ENCODE assay signal across 9 cellular contexts in genomic region chr17:68019336-68019674, GRCh38. TPM values are rescaled to one million over a fixed set of nuclear protein-coding genes. Genes with fewer than 3 reads are reported as not detected.
A peak's percentile ranks its signal among the peaks of the same experiment; 100 is the strongest.
DNase-seq lines count a peak whose midpoint lies in the region; ATAC-seq and TF ChIP-seq lines count a peak whose summit lies in the region.
"Had no signal": no experiment of that assay in that cellular context is flagged by ENCODE, and none has a peak within 500 bp of the region (broad histone marks: within the 10 kb centered on the region; RNA-seq: fewer than 3 reads in every experiment).

No MANE protein-coding gene starts in this region.

- H3K27ac ChIP-seq in thoracic aorta, result peak overlapping the region in 1 of 2 donors; percentile 80
- H3K27ac ChIP-seq: epithelial cell of prostate had no signal

- H3K4me1 Mint-ChIP-seq in activated naive CD4-positive, alpha-beta T cell treated with anti-CD3 and anti-CD28 coated beads for 36 hours (ENCODE audit: low read depth), result peaks cover 11% of the 10 kb centered on the region
- H3K4me1 Mint-ChIP-seq in T-cell (peaks cover 14 to 24% (median 23%) of the 10 kb centered on the region in 3 donors), immature natural killer cell (peaks cover 17 to 21% of the 10 kb centered on the region in 2 donors)

- peaks cover 3% of the 10 kb centered on the region for H3K36me3 Mint-ChIP-seq in activated naive CD4-positive, alpha-beta T cell treated with anti-CD3 and anti-CD28 coated beads for 36 hours (ENCODE audit: low read depth)
- H3K36me3 Mint-ChIP-seq in T-cell, result no peaks in the 10 kb centered on the region
- peaks cover 0 to 3% (median 0%) of the 10 kb centered on the region in 3 donors for H3K36me3 Mint-ChIP-seq in immature natural killer cell

- peak overlapping the region; percentile 90 for H3K4me3 ChIP-seq in thoracic aorta

- no peaks in the 10 kb centered on the region for H3K9me3 ChIP-seq in thoracic aorta

- TF ChIP-seq CTCF in thoracic aorta (IDR thresholded peaks at IDR 0.05), result no peak

- peaks cover 0 to 5% of the 10 kb centered on the region in 2 donors for H3K4me1 ChIP-seq in thoracic aorta (ENCODE audit: control insufficient read depth in 1 of 2, low read depth in 2 of 2)

- H3K27me3 ChIP-seq in thoracic aorta (replicated peaks; ENCODE audit: insufficient read depth), result no peaks in the 10 kb centered on the region

- H3K9me3 Mint-ChIP-seq in activated naive CD4-positive, alpha-beta T cell treated with anti-CD3 and anti-CD28 coated beads for 36 hours, result no peaks in the 10 kb centered on the region
- H3K9me3 Mint-ChIP-seq in T-cell (peaks cover 0 to 2% (median 0%) of the 10 kb centered on the region in 3 donors), immature natural killer cell (no peaks in the 10 kb centered on the region)

- no peak for ATAC-seq in T-cell (replicated peaks in 1 of 4)
- ATAC-seq in thoracic aorta (ENCODE audit: insufficient number of reproducible peaks, low FRiP score, low read depth), result no peak
- no peak for ATAC-seq in HG03108 (IDR thresholded peaks at IDR 0.05; ENCODE audit: unreplicated experiment)

- no peak for DNase-seq in activated naive CD4-positive, alpha-beta T cell treated with anti-CD3 and anti-CD28 coated beads for 36 hours
- DNase-seq in activated naive CD4-positive, alpha-beta T cell treated with Interleukin-2 at 50 U/mL for 16 hours, result no peak
- DNase-seq in T-cell (no peak), immature natural killer cell (no peak), thoracic aorta (ENCODE audit: low spot score) (no peak), D341Med (ENCODE audit: low spot score) (no peak), activated gamma-delta T cell treated with Interleukin-2 at 50 U/mL for 16 hours (no peak)

- H3K27ac Mint-ChIP-seq in activated naive CD4-positive, alpha-beta T cell treated with anti-CD3 and anti-CD28 coated beads for 36 hours, result peak overlapping the region; percentile 94
- H3K27ac Mint-ChIP-seq in T-cell (peak overlapping the region in 1 of 2 donors; percentile 96), immature natural killer cell (peak overlapping the region; percentile 87 to 93 (median 90))

- intact Hi-C loops in activated naive CD4-positive, alpha-beta T cell treated with anti-CD3 and anti-CD28 coated beads for 36 hours (cut with micrococcal nuclease), result no loop called here

- H3K4me3 Mint-ChIP-seq in activated naive CD4-positive, alpha-beta T cell treated with anti-CD3 and anti-CD28 coated beads for 36 hours, result peak overlapping the region; percentile 77
- H3K4me3 Mint-ChIP-seq in T-cell (peak overlapping the region; percentile 82 to 93 (median 85)), immature natural killer cell (peak overlapping the region; percentile 84 to 93 (median 88))

- CTCF ChIA-PET in activated naive CD4-positive, alpha-beta T cell treated with anti-CD3 and anti-CD28 coated beads for 36 hours (lab: Charles Lee), result interaction anchor here (0.6 to 1.7 kb wide), 8 partner anchors 9 to 443 kb away, joined by 3 to 18 read pairs (median 4); partner anchors contain the start of genes C17orf58 and KPNA2
- CTCF ChIA-PET in T-cell (lab: Charles Lee), result interaction anchor here (0.5 to 1.5 kb wide), 4 partner anchors 10 to 182 kb away, joined by 3 to 4 read pairs (median 4); no protein-coding TSS in a partner anchor

- peaks cover 2% of the 10 kb centered on the region for H3K27me3 Mint-ChIP-seq in activated naive CD4-positive, alpha-beta T cell treated with anti-CD3 and anti-CD28 coated beads for 36 hours (ENCODE audit: low read depth)
- peaks cover 3% of the 10 kb centered on the region in 2 donors for H3K27me3 Mint-ChIP-seq in T-cell
- peaks cover 15 to 22% (median 16%) of the 10 kb centered on the region in 3 donors for H3K27me3 Mint-ChIP-seq in immature natural killer cell (ENCODE audit: low read depth in 3 of 3)

- POLR2A ChIA-PET in T-cell (lab: Charles Lee), result interaction anchor here in 1 of 2 donors (0.6 to 1.7 kb wide), 3 partner anchors 16 to 1419 kb away, joined by 3 to 4 read pairs (median 3); partner anchors contain the start of gene KPNA2

- no peaks in the 10 kb centered on the region for H3K36me3 ChIP-seq in thoracic aorta

RNA-seq across cellular contexts. Expression of gene KPNA2, which starts 16.2 kb away (rescaled TPM):
- 100 to 1,000 TPM; 186 to 203 TPM for total RNA-seq in activated naive CD4-positive, alpha-beta T cell treated with anti-CD3 and anti-CD28 coated beads for 36 hours
- total RNA-seq in T-cell (10 to 100 TPM; 10.1 to 58.1 (median 13.9) TPM), thoracic aorta (10 to 100 TPM; 11.9 to 29.9 TPM)
- polyA plus RNA-seq in immature natural killer cell, result 10 to 100 TPM; 26.3 to 42.4 (median 39.4) TPM

RNA-seq across cellular contexts. Expression of gene C17orf58, which starts 23.0 kb away (rescaled TPM):
- 1 to 10 TPM; 9.4 to 9.7 TPM for total RNA-seq in activated naive CD4-positive, alpha-beta T cell treated with anti-CD3 and anti-CD28 coated beads for 36 hours
- 1 to 10 TPM in 1 of 5 donors, under 1 TPM in 4; 0.47 to 1.9 (median 0.58) TPM for total RNA-seq in T-cell
- 10 to 100 TPM in 1 of 3 donors, 1 to 10 TPM in 2; 7.3 to 15.5 (median 8.6) TPM for polyA plus RNA-seq in immature natural killer cell
- 1 to 10 TPM; 7.3 to 7.5 TPM for total RNA-seq in thoracic aorta
